Comparison of ENCODE assay signal across 27 cellular contexts in the genomic region with DNA sequence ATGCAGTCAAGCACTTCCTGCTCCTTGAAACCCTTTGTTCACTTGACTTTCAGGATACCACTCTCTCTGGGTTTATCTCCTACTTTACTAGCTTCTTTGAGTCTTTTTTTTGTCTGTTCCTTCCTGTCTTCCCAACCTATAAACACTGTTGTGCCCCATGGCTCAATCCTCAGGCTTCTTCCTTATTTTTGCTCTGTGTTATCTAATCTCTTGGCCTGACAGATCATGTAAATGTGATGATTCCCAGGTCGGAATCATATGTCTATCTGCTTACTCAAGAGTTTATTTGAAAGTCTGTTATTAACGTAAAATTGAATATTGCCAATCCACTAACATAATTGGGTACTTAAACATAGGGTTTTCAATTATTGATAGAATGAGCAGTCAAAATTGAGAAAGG.
"Had no signal": no experiment of that assay in that cellular context is flagged by ENCODE, and none has a peak within 500 bp of the region (broad histone marks: within the 10 kb centered on the region; RNA-seq: fewer than 3 reads in every experiment).

No MANE protein-coding gene starts in this region.

- H3K4me2 ChIP-seq: neural progenitor cell had no signal

- H3K9ac ChIP-seq: neural progenitor cell had no signal

- H3K4me1 ChIP-seq: neural progenitor cell, pancreas, prostate gland, right atrium auricular region, right lobe of liver, sigmoid colon, stomach, thyroid gland, tibial nerve, upper lobe of left lung, vagina had no signal

- H3K36me3 ChIP-seq: neural progenitor cell, neutrophil, pancreas, prostate gland, right atrium auricular region, right lobe of liver, sigmoid colon, stomach, thoracic aorta, thyroid gland, tibial nerve, upper lobe of left lung, vagina had no signal

- H3K27ac ChIP-seq: neural progenitor cell, neutrophil, pancreas, prostate gland, right atrium auricular region, right lobe of liver, sigmoid colon, stomach, thoracic aorta, thyroid gland, tibial nerve, upper lobe of left lung, vagina had no signal

- H3K27me3 ChIP-seq: neural progenitor cell, neutrophil, pancreas, right atrium auricular region, right lobe of liver, sigmoid colon, stomach, thyroid gland, tibial nerve, upper lobe of left lung, vagina had no signal

- ATAC-seq: naive thymus-derived CD8-positive, alpha-beta T cell; natural killer cell treated with Interleukin-12 subunit alpha and Interleukin-12 subunit beta and Interleukin-15 and Interleukin-18, amount 100 ng/mL, for 72 hours; pancreas; right lobe of liver; stimulated activated effector memory CD8-positive, alpha-beta T cell treated with anti-CD3 and anti-CD28 coated beads, Interleukin-12 subunit alpha, Interleukin-12 subunit beta, amount 100 ng/mL, for 72 hours; stimulated activated naive B cell treated with anti-CD40 and anti-IgM and Interleukin-4, amounts not matched to agents 10 μg/mL and 1 μg/mL and 100 μg/mL, for 72 hours had no signal

- H3K9me3 ChIP-seq: neutrophil, pancreas, prostate gland, right atrium auricular region, right lobe of liver, thoracic aorta, thyroid gland, upper lobe of left lung, vagina had no signal

- H3K4me3 ChIP-seq: neural progenitor cell, pancreas, prostate gland, right atrium auricular region, right lobe of liver, sigmoid colon, stomach, thoracic aorta, thyroid gland, tibial nerve, upper lobe of left lung, vagina had no signal

- DNase-seq: naive thymus-derived CD8-positive, alpha-beta T cell; nucleus accumbens; pancreas; retina; right lobe of liver; sigmoid colon; small intestine; stimulated activated CD4-positive, alpha-beta T cell treated with anti-CD3 and anti-CD28 coated beads, Interleukin-15, amount 100 ng/mL, for 24 hours; stimulated activated CD4-positive, alpha-beta T cell treated with anti-CD3 and anti-CD28 coated beads, Interleukin-2, amount 100 ng/mL, for 24 hours; stimulated activated CD4-positive, alpha-beta T cell treated with anti-CD3 and anti-CD28 coated beads, Interleukin-2, amount 100 ng/mL, for 48 hours; stimulated activated CD4-positive, alpha-beta T cell treated with anti-CD3 and anti-CD28 coated beads, Interleukin-4, amount 100 ng/mL, for 24 hours; stimulated activated naive B cell treated with anti-CD40 and anti-IgM and Interleukin-4, amounts not matched to agents 10 μg/mL and 1 μg/mL and 100 μg/mL, for 72 hours; stimulated activated naive CD4-positive, alpha-beta T cell treated with Interleukin-2 at 50 U/mL for 16 hours; stomach; thyroid gland; trophoblast cell; upper lobe of left lung had no signal

- FAIRE-seq: pancreas, small intestine, urothelium cell line had no signal
